In the genomic region with DNA sequence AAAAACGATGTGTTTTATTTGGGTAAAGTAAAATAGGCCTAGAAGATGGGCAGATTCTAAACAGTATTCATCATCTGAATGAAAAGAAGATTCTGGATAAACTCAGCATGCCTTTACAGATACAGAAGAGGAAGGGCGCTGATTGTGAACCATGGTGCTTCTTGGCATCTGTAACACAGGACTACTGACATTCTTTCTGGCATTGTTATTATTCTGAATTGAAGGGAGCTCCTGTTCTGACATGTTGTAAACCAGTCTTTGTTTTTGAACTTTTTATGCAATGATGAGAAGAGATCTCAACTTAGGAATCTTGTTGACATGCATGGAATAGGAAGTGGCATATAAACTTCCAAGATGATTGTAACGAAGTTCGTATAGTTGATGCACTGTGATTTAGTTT, we compare ENCODE assay signal across 19 cellular contexts.
"Had no signal": no experiment of that assay in that cellular context is flagged by ENCODE, and none has a peak within 500 bp of the region (broad histone marks: within the 10 kb centered on the region; RNA-seq: fewer than 3 reads in every experiment).

No MANE protein-coding gene starts in this region.

- ATAC-seq: left colon; left ventricle myocardium superior; naive thymus-derived CD4-positive, alpha-beta T cell had no signal

- H3K4me2 ChIP-seq: hepatocyte had no signal

- H3K27me3 Mint-ChIP-seq: naive thymus-derived CD4-positive, alpha-beta T cell had no signal

- H3K4me3 Mint-ChIP-seq: naive thymus-derived CD4-positive, alpha-beta T cell; nephron progenitor cell had no signal

- H3K27ac ChIP-seq: hepatocyte, sigmoid colon, stomach had no signal

- H3K36me3 ChIP-seq: sigmoid colon, stomach had no signal

- H3K4me3 ChIP-seq: hepatocyte, lung, sigmoid colon, skin epidermis, stomach had no signal

- H3K9me3 ChIP-seq: sigmoid colon, stomach had no signal

- H3K9me3 Mint-ChIP-seq: naive thymus-derived CD4-positive, alpha-beta T cell; nephron progenitor cell had no signal

- DNase-seq: effector memory CD4-positive, alpha-beta T cell; foreskin melanocyte; head of caudate nucleus; left colon; left ventricle myocardium superior; mesendoderm; naive thymus-derived CD4-positive, alpha-beta T cell; nephron progenitor cell; posterior cingulate gyrus; sigmoid colon; stimulated activated CD4-positive, alpha-beta T cell treated with anti-CD3 and anti-CD28 coated beads, Interleukin-12 subunit alpha, Interleukin-12 subunit beta, amount 100 ng/mL, for 4 hours; stimulated activated naive CD4-positive, alpha-beta T cell; stomach; substantia nigra; trophoblast cell had no signal

- FAIRE-seq: endometrium had no signal

- H2AFZ ChIP-seq: hepatocyte had no signal

- H3K27me3 ChIP-seq: hepatocyte, sigmoid colon, stomach had no signal

- H3K27ac Mint-ChIP-seq: naive thymus-derived CD4-positive, alpha-beta T cell; nephron progenitor cell had no signal
